ENCODE assay signal across 16 cellular contexts in the genomic region with DNA sequence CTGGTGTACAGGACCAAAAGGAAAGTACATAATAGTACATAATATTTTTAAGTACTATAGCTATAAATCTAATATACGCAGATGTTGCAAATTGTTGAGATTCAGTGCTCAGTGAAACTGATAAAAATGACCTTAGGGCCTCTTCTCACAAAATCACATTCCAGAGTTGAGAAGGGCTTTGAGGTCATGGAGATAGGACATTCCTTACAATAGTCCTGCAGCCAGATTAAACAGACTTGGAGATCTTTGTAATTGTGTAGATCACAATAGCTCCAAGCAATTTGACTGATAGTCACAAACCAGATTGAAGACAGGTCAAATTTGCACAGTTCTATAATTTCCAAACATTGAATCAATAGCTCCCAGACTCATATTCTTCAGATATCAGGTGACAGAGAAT. TPM values are rescaled to one million over a fixed set of nuclear protein-coding genes. Genes with fewer than 3 reads are reported as not detected.
A peak's percentile ranks its signal among the peaks of the same experiment; 100 is the strongest.
DNase-seq lines count a peak whose midpoint lies in the region; ATAC-seq and TF ChIP-seq lines count a peak whose summit lies in the region.
"Had no signal": no experiment of that assay in that cellular context is flagged by ENCODE, and none has a peak within 500 bp of the region (broad histone marks: within the 10 kb centered on the region; RNA-seq: fewer than 3 reads in every experiment).

No MANE protein-coding gene starts in this region.

- H3K27ac ChIP-seq in GM23338 (ENCODE audit: low read depth) (no peak overlapping the region), mesendoderm (ENCODE audit: low read depth, low read length) (no peak overlapping the region), WERI-Rb-1 (no peak overlapping the region)
- H3K27ac ChIP-seq: BLaER1 had no signal

- H4K8ac ChIP-seq in mesendoderm (ENCODE audit: low read depth, low read length), result no peak overlapping the region

- no peaks in the 10 kb centered on the region for H3K27me3 Mint-ChIP-seq in GM23338 (ENCODE audit: insufficient read depth, low read depth, poor library complexity)

- no peak overlapping the region for H3K4ac ChIP-seq in mesendoderm (ENCODE audit: low read depth, low read length)

- H3K4me1 Mint-ChIP-seq in GM23338, result peaks cover 20% of the 10 kb centered on the region
- H3K4me1 Mint-ChIP-seq: CD14-positive monocyte had no signal

- no peak overlapping the region for H3K23ac ChIP-seq in mesendoderm (ENCODE audit: low read length)

- no peak overlapping the region for H2BK15ac ChIP-seq in mesendoderm (replicated peaks; ENCODE audit: low read depth)

- H3K18ac ChIP-seq in mesendoderm (ENCODE audit: low read length), result no peak overlapping the region

- H3K79me2 ChIP-seq in GM23338 (replicated peaks; ENCODE audit: insufficient read depth) (no peaks in the 10 kb centered on the region), mesendoderm (ENCODE audit: control insufficient read depth, insufficient read depth, low read length) (no peaks in the 10 kb centered on the region)

- H3K4me2 ChIP-seq in GM23338 (peak overlapping the region; percentile 12), mesendoderm (ENCODE audit: low read length) (no peak overlapping the region)
- H3K4me2 ChIP-seq: BLaER1 had no signal

- H3K56ac ChIP-seq in mesendoderm (ENCODE audit: low read length), result no peak overlapping the region

- H3K79me1 ChIP-seq in mesendoderm (ENCODE audit: low read length), result no peaks in the 10 kb centered on the region

- H3K36me3 Mint-ChIP-seq in GM23338 (ENCODE audit: low read depth), result no peaks in the 10 kb centered on the region
- H3K36me3 Mint-ChIP-seq: CD14-positive monocyte; CD4-positive, alpha-beta memory T cell had no signal

- H3K36me3 ChIP-seq in GM23338 (ENCODE audit: insufficient read depth) (no peaks in the 10 kb centered on the region), mesendoderm (ENCODE audit: control insufficient read depth, insufficient read depth, low read length) (no peaks in the 10 kb centered on the region), WERI-Rb-1 (no peaks in the 10 kb centered on the region)
- H3K36me3 ChIP-seq: BLaER1, HAP-1 had no signal

- H2BK5ac ChIP-seq in mesendoderm (ENCODE audit: low read length), result no peak overlapping the region

- no peak overlapping the region for H3K9ac ChIP-seq in mesendoderm (ENCODE audit: low read length)
- H3K9ac ChIP-seq: BLaER1 had no signal

- H3K9me3 Mint-ChIP-seq in GM23338, result no peaks in the 10 kb centered on the region
- H3K9me3 Mint-ChIP-seq: CD4-positive, alpha-beta memory T cell had no signal

- WGBS in mesendoderm (ENCODE audit: extremely low coverage, insufficient coverage, low lambda C conversion rate), result no CpG with 5 or more reads among the region's 1 CpG

- H2BK120ac ChIP-seq in mesendoderm (ENCODE audit: low read depth, low read length), result no peak overlapping the region

- ATAC-seq in GM23338, result peak; percentile 39; the same call in 1 of the 3 replicates
- ATAC-seq in GM18498 (IDR thresholded peaks at IDR 0.05; ENCODE audit: unreplicated experiment), result no peak
- no peak for ATAC-seq in GM19463 (IDR thresholded peaks at IDR 0.05; ENCODE audit: unreplicated experiment)

- H3K27ac Mint-ChIP-seq in GM23338, result peak overlapping the region; percentile 70
- H3K27ac Mint-ChIP-seq: CD14-positive monocyte; CD4-positive, alpha-beta memory T cell had no signal

- H3K9me3 ChIP-seq in WERI-Rb-1 (ENCODE audit: severe bottlenecking), result no peaks in the 10 kb centered on the region
- H3K9me3 ChIP-seq: BLaER1, HAP-1 had no signal

- no peak overlapping the region for H2AK5ac ChIP-seq in mesendoderm (ENCODE audit: low read length)

- TF ChIP-seq CTCF in GM23338 (conservative IDR thresholded peaks at IDR 0.05; ENCODE audit: low read depth in 2 of 2), result no peak
- no peak for TF ChIP-seq CTCF in WERI-Rb-1 (IDR thresholded peaks at IDR 0.05; ENCODE audit: low read depth, low read length)

- DNase-seq in GM23338 (ENCODE audit: low spot score), result peak; percentile 50
- DNase-seq in dermis blood vessel endothelial cell, result peak; percentile 11
- peak; percentile 74 for DNase-seq in mesendoderm
- no peak for DNase-seq in WERI-Rb-1
- no peak for DNase-seq in head of caudate nucleus
- DNase-seq: 8988T; CD4-positive, alpha-beta memory T cell; DND-41; EL had no signal

- H3K4me1 ChIP-seq in GM23338 (ENCODE audit: insufficient read depth) (peaks cover 18% of the 10 kb centered on the region), mesendoderm (ENCODE audit: control insufficient read depth, low read depth, low read length) (peaks cover 13% of the 10 kb centered on the region)
- H3K4me1 ChIP-seq: BLaER1, HAP-1 had no signal

- H3K27me3 ChIP-seq in GM23338 (ENCODE audit: insufficient read depth) (no peaks in the 10 kb centered on the region), mesendoderm (ENCODE audit: insufficient read depth, low read length, poor library complexity) (no peaks in the 10 kb centered on the region), WERI-Rb-1 (ENCODE audit: insufficient read depth, low read depth, severe bottlenecking) (no peaks in the 10 kb centered on the region)
- H3K27me3 ChIP-seq: BLaER1 had no signal

- H2AFZ ChIP-seq in GM23338, result no peak overlapping the region

- peak overlapping the region; percentile 10; the same call in 1 of the 3 replicates for H3K4me3 Mint-ChIP-seq in GM23338
- H3K4me3 Mint-ChIP-seq: CD14-positive monocyte; CD4-positive, alpha-beta memory T cell had no signal

- intact Hi-C loops in head of caudate nucleus (cut with DNase I), result no loop called here

- H4K20me1 ChIP-seq in GM23338 (replicated peaks; ENCODE audit: insufficient read depth), result no peaks in the 10 kb centered on the region
- H4K20me1 ChIP-seq: BLaER1 had no signal

- no peaks in the 10 kb centered on the region for H3F3A ChIP-seq in GM23338 (replicated peaks; ENCODE audit: low read depth)

- H3K9me2 ChIP-seq in GM23338 (ENCODE audit: insufficient read depth), result no peaks in the 10 kb centered on the region

- H4K5ac ChIP-seq in mesendoderm (ENCODE audit: low read length), result no peak overlapping the region

- no peak overlapping the region for H3K4me3 ChIP-seq in GM23338
- H3K4me3 ChIP-seq in mesendoderm (ENCODE audit: low read length), result no peak overlapping the region
- H3K4me3 ChIP-seq in WERI-Rb-1 (ENCODE audit: low read depth, low read length), result no peak overlapping the region
- H3K4me3 ChIP-seq: BLaER1, HAP-1 had no signal

TF ChIP-seq in GM23338, 12 proteins besides CTCF, POLR2A, EP300 and RAD21 (continues in another document):
- no peak for TF ChIP-seq EZH2phosphoT487 (IDR thresholded peaks at IDR 0.05; ENCODE audit: unreplicated experiment)

RNA-seq across cellular contexts. Expression of a gene that starts 37.8 kb away (rescaled TPM):
- total RNA-seq in GM23338 (2014; rRNA removed; shearing (Covaris generic)), result 2.7 and 6.2 TPM in 2 replicates
- 2.3 and 2.7 TPM in 2 replicates for polyA plus RNA-seq in GM23338 (2016; fragmentation: Nextera tagmentation; extraction: Ambion mirVana)
- 0.51 TPM in 2 replicates for total RNA-seq in dermis blood vessel endothelial cell
- 0.52 TPM for polyA plus RNA-seq in mesendoderm (2013, experiment 1 of 2)
- 0.50 TPM for polyA plus RNA-seq in mesendoderm (2013, experiment 2 of 2)
- total RNA-seq: CD4-positive, alpha-beta memory T cell; HT-29 had no signal
- polyA plus RNA-seq: AG04450; CD14-positive monocyte; CD4-positive, alpha-beta memory T cell had no signal

Comparison
In these comparisons a context has a peak if more than half of its experiments do, and no peak if none do; other contexts are left out.
1. DNase-seq: peak in GM23338 (single experiment), dermis blood vessel endothelial cell (single experiment) and mesendoderm (single experiment); none in WERI-Rb-1 (single experiment) and head of caudate nucleus (0 of 42).